In genomic region chr5:1793966-1794895, GRCh38 we compare ENCODE assay signal across 10 cellular contexts. TPM values are rescaled to one million over a fixed set of nuclear protein-coding genes. Genes with fewer than 3 reads are reported as not detected.
DNase-seq lines count a peak whose midpoint lies in the region; FAIRE-seq and TF ChIP-seq lines count a peak whose summit lies in the region.
"Had no signal": no experiment of that assay in that cellular context is flagged by ENCODE, and none has a peak within 500 bp of the region (broad histone marks: within the 10 kb centered on the region; RNA-seq: fewer than 3 reads in every experiment).

No MANE protein-coding gene starts in this region.

- H3K27ac ChIP-seq in astrocyte (ENCODE audit: low read depth, low read length) (peak overlapping the region; percentile 91), esophagus muscularis mucosa (replicated peaks in 1 of 4) (no peak overlapping the region)

- FAIRE-seq in astrocyte (lab: Jason Lieb, UNC), result no peak

- H3K27me3 Mint-ChIP-seq in astrocyte (ENCODE audit: low read depth, unreplicated experiment) (no peaks in the 10 kb centered on the region), CD14-positive monocyte (ENCODE audit: low read depth in 3 of 3) (peaks cover 2 to 5% (median 5%) of the 10 kb centered on the region in 3 donors), osteocyte (ENCODE audit: unreplicated experiment) (no peaks in the 10 kb centered on the region)
- H3K27me3 Mint-ChIP-seq: stimulated activated naive B cell treated with anti-CD40 and anti-IgM and Interleukin-4, amounts not matched to agents 10 μg/mL and 1 μg/mL and 100 μg/mL, for 72 hours had no signal

- TF ChIP-seq EP300 in esophagus muscularis mucosa (IDR thresholded peaks at IDR 0.05), result no peak

- H3K9me3 ChIP-seq in astrocyte (ENCODE audit: insufficient read depth, low read depth, low read length), result no peaks in the 10 kb centered on the region
- H3K9me3 ChIP-seq in esophagus muscularis mucosa, result no peaks in the 10 kb centered on the region
- H3K9me3 ChIP-seq: esophagus squamous epithelium had no signal

- TF ChIP-seq CTCF in astrocyte (IDR thresholded peaks at IDR 0.05; ENCODE audit: insufficient read depth, low read depth, low read length), result no peak
- no peak for TF ChIP-seq CTCF in CD14-positive monocyte (IDR thresholded peaks at IDR 0.05)
- TF ChIP-seq CTCF in esophagus muscularis mucosa (IDR thresholded peaks at IDR 0.05), result no peak
- TF ChIP-seq CTCF in osteocyte (IDR thresholded peaks at IDR 0.05), result no peak

- peak; percentile 93 for DNase-seq in ELR (ENCODE audit: low read depth)
- peak; percentile 97 for DNase-seq in M059J (ENCODE audit: low read depth)
- DNase-seq in astrocyte (ENCODE audit: low read depth), result peak; percentile 95
- peak; percentile 18 for DNase-seq in occipital lobe (lab: John Stamatoyannopoulos, UW)
- no peak for DNase-seq in CD14-positive monocyte (ENCODE audit: low spot score)
- no peak for DNase-seq in esophagus muscularis mucosa (ENCODE audit: extremely low spot score)
- no peak for DNase-seq in osteocyte (ENCODE audit: extremely low spot score, unreplicated experiment)
- DNase-seq: esophagus squamous epithelium; NCI-H2171; stimulated activated naive B cell treated with anti-CD40 and anti-IgM and Interleukin-4, amounts not matched to agents 10 μg/mL and 1 μg/mL and 100 μg/mL, for 72 hours had no signal

- H3K27ac Mint-ChIP-seq in astrocyte (ENCODE audit: unreplicated experiment), result peak overlapping the region; percentile 87
- no peak overlapping the region for H3K27ac Mint-ChIP-seq in CD14-positive monocyte
- H3K27ac Mint-ChIP-seq in osteocyte (ENCODE audit: unreplicated experiment), result no peak overlapping the region
- H3K27ac Mint-ChIP-seq: stimulated activated naive B cell treated with anti-CD40 and anti-IgM and Interleukin-4, amounts not matched to agents 10 μg/mL and 1 μg/mL and 100 μg/mL, for 72 hours had no signal

- no peaks in the 10 kb centered on the region for H3K27me3 ChIP-seq in astrocyte (ENCODE audit: insufficient read depth, low read length)
- H3K27me3 ChIP-seq in esophagus muscularis mucosa, result no peaks in the 10 kb centered on the region
- H3K27me3 ChIP-seq: esophagus squamous epithelium had no signal

- peak overlapping the region; percentile 67 for H2AFZ ChIP-seq in astrocyte (ENCODE audit: low read depth, low read length)

- H3K4me1 ChIP-seq in astrocyte (ENCODE audit: insufficient read depth, low read length), result peaks cover 62% of the 10 kb centered on the region
- peaks cover 19 to 30% (median 27%) of the 10 kb centered on the region in 4 donors for H3K4me1 ChIP-seq in esophagus muscularis mucosa

- H3K4me3 ChIP-seq in astrocyte (ENCODE audit: insufficient read depth, low read depth, low read length) (no peak overlapping the region), esophagus muscularis mucosa (no peak overlapping the region)

- H3K4me1 Mint-ChIP-seq in astrocyte (ENCODE audit: low read depth, unreplicated experiment), result peaks cover 50% of the 10 kb centered on the region
- peaks cover 25% of the 10 kb centered on the region for H3K4me1 Mint-ChIP-seq in CD14-positive monocyte
- peaks cover 54% of the 10 kb centered on the region for H3K4me1 Mint-ChIP-seq in osteocyte (ENCODE audit: unreplicated experiment)

- peak overlapping the region; percentile 69 for H3K4me2 ChIP-seq in astrocyte (ENCODE audit: low read length)

- no peak overlapping the region for H3K4me3 Mint-ChIP-seq in astrocyte (ENCODE audit: unreplicated experiment)
- H3K4me3 Mint-ChIP-seq in CD14-positive monocyte, result no peak overlapping the region
- no peak overlapping the region for H3K4me3 Mint-ChIP-seq in osteocyte (ENCODE audit: unreplicated experiment)
- H3K4me3 Mint-ChIP-seq: stimulated activated naive B cell treated with anti-CD40 and anti-IgM and Interleukin-4, amounts not matched to agents 10 μg/mL and 1 μg/mL and 100 μg/mL, for 72 hours had no signal

- H3K36me3 ChIP-seq in astrocyte (ENCODE audit: insufficient read depth, low read length) (peaks cover 3% of the 10 kb centered on the region), esophagus muscularis mucosa (peaks cover 12 to 30% (median 23%) of the 10 kb centered on the region in 4 donors)

- H3K36me3 Mint-ChIP-seq in astrocyte (ENCODE audit: low read depth, unreplicated experiment) (peaks cover 4% of the 10 kb centered on the region), CD14-positive monocyte (peaks cover 24 to 25% of the 10 kb centered on the region in 2 donors), osteocyte (ENCODE audit: unreplicated experiment) (peaks cover 12% of the 10 kb centered on the region)

- peaks cover 32% of the 10 kb centered on the region for H3K79me2 ChIP-seq in astrocyte (ENCODE audit: insufficient read depth, low read length)

- TF ChIP-seq POLR2A in esophagus muscularis mucosa (IDR thresholded peaks at IDR 0.05; ENCODE audit: low read depth), result no peak

- H3K9ac ChIP-seq in astrocyte (ENCODE audit: low read length), result peak overlapping the region; percentile 74

- peaks cover 21% of the 10 kb centered on the region for H4K20me1 ChIP-seq in astrocyte (ENCODE audit: insufficient read depth, low read length)

- WGBS in esophagus muscularis mucosa, result 91% methylated on average over 25 of the region's 33 CpGs

- intact Hi-C loops in CD14-positive monocyte (cut with micrococcal nuclease), result loop anchor here (10.0 kb wide), 3 partner anchors 439 to 1179 kb away; partner anchors contain the start of genes CEP72 (in 1 of the 2) and CLPTM1L (in 1 of the 2)
- intact Hi-C loops in esophagus muscularis mucosa (cut with DNase I), result no loop called here

- H3K9me3 Mint-ChIP-seq in astrocyte (ENCODE audit: unreplicated experiment) (no peaks in the 10 kb centered on the region), CD14-positive monocyte (peaks cover 0 to 2% (median 0%) of the 10 kb centered on the region in 7 donors), osteocyte (ENCODE audit: unreplicated experiment) (no peaks in the 10 kb centered on the region)

RNA-seq across cellular contexts. Expression of gene MRPL36, which starts 5.4 kb away (rescaled TPM):
- 55.7 and 57.9 TPM in 2 replicates for total RNA-seq in M059J (2014; rRNA removed; shearing (Covaris generic))
- total RNA-seq in astrocyte, result 69.9 and 72.2 TPM in 2 replicates
- 20.0 TPM for total RNA-seq in occipital lobe
- polyA plus RNA-seq in CD14-positive monocyte, result 10 to 100 TPM; 65.9 to 81.7 TPM
- total RNA-seq in esophagus muscularis mucosa, result 10 to 100 TPM; 42.6 to 56.1 (median 46.2) TPM
- total RNA-seq in osteocyte, result 44.0 and 51.9 TPM in 2 replicates

RNA-seq across cellular contexts. Expression of gene NDUFS6, which starts 7.0 kb away (rescaled TPM):
- total RNA-seq in M059J (2014; rRNA removed; shearing (Covaris generic)), result 60.0 and 159 TPM in 2 replicates
- 37.6 and 39.3 TPM in 2 replicates for total RNA-seq in astrocyte
- total RNA-seq in occipital lobe, result 12.9 TPM
- polyA plus RNA-seq in CD14-positive monocyte, result 10 to 100 TPM; 62.2 to 62.3 TPM
- total RNA-seq in esophagus muscularis mucosa, result 10 to 100 TPM; 54.7 to 66.4 (median 55.7) TPM
- 31.7 and 35.1 TPM in 2 replicates for total RNA-seq in osteocyte

Comparison
In these comparisons a context has a peak if more than half of its experiments do, and no peak if none do; other contexts are left out.
1. DNase-seq: peak in ELR (single experiment), M059J (single experiment), astrocyte (single experiment) and occipital lobe (single experiment); none in CD14-positive monocyte (single experiment), esophagus muscularis mucosa (single experiment) and osteocyte (single experiment).